ENCODE assay signal across 3 cellular contexts in genomic region chr7:91069146-91069545, GRCh38.
"Had no signal": no experiment of that assay in that cellular context is flagged by ENCODE, and none has a peak within 500 bp of the region (broad histone marks: within the 10 kb centered on the region; RNA-seq: fewer than 3 reads in every experiment).

No MANE protein-coding gene starts in this region.

- H3K4me3 ChIP-seq: GM12878 had no signal

- DNase-seq: GDM1, GF-D8 had no signal

- ATAC-seq: GM12878 had no signal
